Comparison of ENCODE assay signal across 5 cellular contexts in genomic region chr15:71461748-71462147, GRCh38.
"Had no signal": no experiment of that assay in that cellular context is flagged by ENCODE, and none has a peak within 500 bp of the region (broad histone marks: within the 10 kb centered on the region; RNA-seq: fewer than 3 reads in every experiment).

No MANE protein-coding gene starts in this region.

- H3K9me3 Mint-ChIP-seq: H9 had no signal

- H3K27ac Mint-ChIP-seq: GM23338 had no signal

- H3K4me3 ChIP-seq: GM23338, K562 had no signal

- DNase-seq: H9, HCEC 1CT, IMR-90 had no signal

- ATAC-seq: GM23338, K562 had no signal

- H3K4me3 Mint-ChIP-seq: GM23338, H9 had no signal
